ENCODE assay signal across 17 cellular contexts in genomic region chr1:153345187-153346066, GRCh38. TPM values are rescaled to one million over a fixed set of nuclear protein-coding genes. Genes with fewer than 3 reads are reported as not detected.
A peak's percentile ranks its signal among the peaks of the same experiment; 100 is the strongest.
DNase-seq lines count a peak whose midpoint lies in the region; ATAC-seq and TF ChIP-seq lines count a peak whose summit lies in the region.
"Had no signal": no experiment of that assay in that cellular context is flagged by ENCODE, and none has a peak within 500 bp of the region (broad histone marks: within the 10 kb centered on the region; RNA-seq: fewer than 3 reads in every experiment).

No MANE protein-coding gene starts in this region.

- H3K23me2 ChIP-seq in H9 (ENCODE audit: insufficient read length, low read depth, low read length, poor library complexity, severe bottlenecking): no peaks in the 10 kb centered on the region

- TF ChIP-seq POLR2A in NB4 (IDR thresholded peaks at IDR 0.05; ENCODE audit: extremely low read depth, insufficient read length): no peak

- no peaks in the 10 kb centered on the region for H4K20me1 ChIP-seq in H9 (ENCODE audit: control insufficient read depth, insufficient read depth, insufficient read length)

- no peak overlapping the region for H3T11ph ChIP-seq in H9 (ENCODE audit: low read length)

- no peak overlapping the region for H2BK15ac ChIP-seq in H9 (ENCODE audit: low read depth, low read length)

- H3K27me3 Mint-ChIP-seq in activated naive CD8-positive, alpha-beta T cell: peaks cover 7% of the 10 kb centered on the region
- H3K27me3 Mint-ChIP-seq in stimulated activated naive CD8-positive, alpha-beta T cell treated with anti-CD3 and anti-CD28 coated beads, Interleukin-15, amount 100 ng/mL, for 72 hours: peaks cover 79% of the 10 kb centered on the region
- H3K27me3 Mint-ChIP-seq in H9 (ENCODE audit: low read depth): peaks cover 32% of the 10 kb centered on the region

- H3K14ac ChIP-seq in H9 (ENCODE audit: insufficient read depth, low read length): no peak overlapping the region

- no peak overlapping the region for H3K27ac ChIP-seq in H9 (ENCODE audit: insufficient read length, low read depth, low read length)
- H3K27ac ChIP-seq: gastroesophageal sphincter, sigmoid colon, transverse colon had no signal

- no peak overlapping the region for H4K5ac ChIP-seq in H9 (ENCODE audit: insufficient read length, low read depth, low read length)

- no peak overlapping the region for H2AK5ac ChIP-seq in H9 (ENCODE audit: insufficient read length, low read length)

- no peaks in the 10 kb centered on the region for H3K79me2 ChIP-seq in H9 (ENCODE audit: insufficient read depth, low read length)

- H3K4me2 ChIP-seq in H9 (ENCODE audit: insufficient read depth, insufficient read length, low read length): no peak overlapping the region

- no peak overlapping the region for H4K8ac ChIP-seq in H9 (replicated peaks; ENCODE audit: insufficient read length, low read depth, low read length)

- H2BK5ac ChIP-seq in H9 (ENCODE audit: insufficient read length, low read length): no peak overlapping the region

- H3K9ac ChIP-seq in H9 (ENCODE audit: extremely low read depth, insufficient read length, low read length): no peak overlapping the region

- ATAC-seq in stimulated activated naive CD8-positive, alpha-beta T cell treated with anti-CD3 and anti-CD28 coated beads, Interleukin-15, amount 100 ng/mL, for 72 hours: peak; percentile 82
- ATAC-seq: gastroesophageal sphincter had no signal

- no peak overlapping the region for H3K4ac ChIP-seq in H9 (ENCODE audit: low read depth, low read length)

- no peak overlapping the region for H2BK20ac ChIP-seq in H9 (ENCODE audit: low read depth, low read length, poor library complexity, severe bottlenecking)

- H3K18ac ChIP-seq in H9 (ENCODE audit: insufficient read length, low read depth, low read length): no peak overlapping the region

- H3K79me1 ChIP-seq in H9 (ENCODE audit: insufficient read depth, low read depth, low read length, poor library complexity, severe bottlenecking): no peaks in the 10 kb centered on the region

- H3K4me3 ChIP-seq in NB4 (ENCODE audit: low read depth, low read length): no peak overlapping the region
- H3K4me3 ChIP-seq: gastroesophageal sphincter, sigmoid colon, transverse colon had no signal

- H3K36me3 Mint-ChIP-seq in activated naive CD8-positive, alpha-beta T cell: no peaks in the 10 kb centered on the region
- H3K36me3 Mint-ChIP-seq in H9 (ENCODE audit: insufficient read depth in 1 of 3, low read depth in 3 of 3): no peaks in the 10 kb centered on the region; a peak in 1 of 7 replicates
- H3K36me3 Mint-ChIP-seq: natural killer cell had no signal

- no peak overlapping the region for H2AFZ ChIP-seq in H9 (ENCODE audit: low read length)

- H4K91ac ChIP-seq in H9 (ENCODE audit: insufficient read length, low read depth, low read length): no peak overlapping the region

- WGBS in H9 (ENCODE audit: extremely low coverage, insufficient read length, low lambda C conversion rate): no CpG with 5 or more reads among the region's 14 CpGs

- no peak overlapping the region for H3K27ac Mint-ChIP-seq in activated naive CD8-positive, alpha-beta T cell
- H3K27ac Mint-ChIP-seq in stimulated activated naive CD8-positive, alpha-beta T cell treated with anti-CD3 and anti-CD28 coated beads, Interleukin-15, amount 100 ng/mL, for 72 hours: no peak overlapping the region
- H3K27ac Mint-ChIP-seq in H9: no peak overlapping the region; a peak in 1 of 7 replicates
- H3K27ac Mint-ChIP-seq: natural killer cell had no signal

- H3K23ac ChIP-seq in H9 (ENCODE audit: insufficient read length, low read depth, low read length): no peak overlapping the region

- peak overlapping the region; percentile 30 for H3K4me3 Mint-ChIP-seq in activated naive CD8-positive, alpha-beta T cell
- peak overlapping the region; percentile 45 to 52 for H3K4me3 Mint-ChIP-seq in stimulated activated naive CD8-positive, alpha-beta T cell treated with anti-CD3 and anti-CD28 coated beads, Interleukin-15, amount 100 ng/mL, for 72 hours
- H3K4me3 Mint-ChIP-seq in H9: no peak overlapping the region
- H3K4me3 Mint-ChIP-seq: natural killer cell had no signal

- no peaks in the 10 kb centered on the region for H3K27me3 ChIP-seq in H9 (ENCODE audit: insufficient read depth, low read length)

- H2BK120ac ChIP-seq in H9 (ENCODE audit: low read depth, low read length, poor library complexity, severe bottlenecking): no peak overlapping the region

- no peak overlapping the region for H3K56ac ChIP-seq in H9 (ENCODE audit: insufficient read length, low read depth, low read length)

- H3K9me3 Mint-ChIP-seq in activated naive CD8-positive, alpha-beta T cell (ENCODE audit: low read depth): no peaks in the 10 kb centered on the region
- H3K9me3 Mint-ChIP-seq in stimulated activated naive CD8-positive, alpha-beta T cell treated with anti-CD3 and anti-CD28 coated beads, Interleukin-15, amount 100 ng/mL, for 72 hours: no peaks in the 10 kb centered on the region
- H3K9me3 Mint-ChIP-seq in H9: no peaks in the 10 kb centered on the region
- H3K9me3 Mint-ChIP-seq: natural killer cell had no signal

- DNase-seq in activated CD8-positive, alpha-beta memory T cell treated with anti-CD3 and anti-CD28 coated beads for 24 hours: peak; percentile 55
- DNase-seq in activated CD8-positive, alpha-beta memory T cell treated with anti-CD3 and anti-CD28 coated beads, Interleukin-2, amount 50 U/mL, for 4 hours: no peak
- DNase-seq in NB4 (ENCODE audit: low read depth) (peak; percentile 39), H9 (no peak), NCI-H2171 (lab: John Stamatoyannopoulos, UW) (no peak)
- peak in 1 of 2 donors; percentile 30 for DNase-seq in stimulated activated naive CD8-positive, alpha-beta T cell treated with anti-CD3 and anti-CD28 coated beads, Interleukin-15, amount 100 ng/mL, for 72 hours
- DNase-seq in central memory CD4-positive, alpha-beta T cell: no peak
- DNase-seq: aorta; effector memory CD4-positive, alpha-beta T cell; EL; natural killer cell; sigmoid colon; transverse colon had no signal

- no peaks in the 10 kb centered on the region for H3K4me1 ChIP-seq in H9 (ENCODE audit: insufficient read depth, low read length)
- H3K4me1 ChIP-seq: gastroesophageal sphincter, sigmoid colon, transverse colon had no signal

- H3K4me1 Mint-ChIP-seq in activated naive CD8-positive, alpha-beta T cell (ENCODE audit: low read depth): peaks cover 50% of the 10 kb centered on the region
- peaks cover 52% of the 10 kb centered on the region for H3K4me1 Mint-ChIP-seq in stimulated activated naive CD8-positive, alpha-beta T cell treated with anti-CD3 and anti-CD28 coated beads, Interleukin-15, amount 100 ng/mL, for 72 hours
- H3K4me1 Mint-ChIP-seq in H9: peaks cover 0 to 5% of the 10 kb centered on the region in 2 experiments; a peak in 2 of 4 replicates

- H2BK12ac ChIP-seq in H9 (ENCODE audit: insufficient read length, low read depth, low read length): no peak overlapping the region

- no peaks in the 10 kb centered on the region for H3K9me3 ChIP-seq in H9 (ENCODE audit: control insufficient read depth, low read depth, low read length)
- H3K9me3 ChIP-seq: gastroesophageal sphincter, sigmoid colon, transverse colon had no signal

- TF ChIP-seq CTCF in NB4 (IDR thresholded peaks at IDR 0.05; ENCODE audit: low read depth, low read length) (no peak), H9 (conservative IDR thresholded peaks at IDR 0.05) (no peak)

RNA-seq across cellular contexts. Expression of gene PGLYRP4, which starts 3.2 kb away (rescaled TPM):
- not detected in 2 replicates for total RNA-seq in H9 (2021)
- total RNA-seq: activated CD8-positive, alpha-beta memory T cell treated with anti-CD3 and anti-CD28 coated beads for 36 hours; aorta; gastroesophageal sphincter; HT1080; natural killer cell; sigmoid colon; transverse colon had no signal

RNA-seq across cellular contexts. Expression of gene S100A9, which starts 12.2 kb away (rescaled TPM):
- total RNA-seq in H9 (2021): not detected in 2 replicates
- total RNA-seq: activated CD8-positive, alpha-beta memory T cell treated with anti-CD3 and anti-CD28 coated beads for 36 hours; HT1080 had no signal

RNA-seq across cellular contexts. Expression of gene S100A12, which starts 30.0 kb away (rescaled TPM):
- total RNA-seq in H9 (2021): not detected in 2 replicates
- total RNA-seq: activated CD8-positive, alpha-beta memory T cell treated with anti-CD3 and anti-CD28 coated beads for 36 hours; HT1080; sigmoid colon; transverse colon had no signal

RNA-seq across cellular contexts. Expression of gene PGLYRP3, which starts 32.7 kb away (rescaled TPM):
- not detected in 2 replicates for total RNA-seq in H9 (2021)
- total RNA-seq: activated CD8-positive, alpha-beta memory T cell treated with anti-CD3 and anti-CD28 coated beads for 36 hours; aorta; HT1080; natural killer cell; sigmoid colon; transverse colon had no signal

RNA-seq across cellular contexts. Expression of gene S100A8, which starts 45.4 kb away (rescaled TPM):
- not detected in 2 replicates for total RNA-seq in H9 (2021)
- total RNA-seq: activated CD8-positive, alpha-beta memory T cell treated with anti-CD3 and anti-CD28 coated beads for 36 hours; HT1080 had no signal

Comparison
In these comparisons a context has a peak if more than half of its experiments do, and no peak if none do; other contexts are left out.
1. DNase-seq: peak in activated CD8-positive, alpha-beta memory T cell treated with anti-CD3 and anti-CD28 coated beads for 24 hours (single experiment) and NB4 (single experiment); none in activated CD8-positive, alpha-beta memory T cell treated with anti-CD3 and anti-CD28 coated beads, Interleukin-2, amount 50 U/mL, for 4 hours (single experiment), H9 (single experiment), central memory CD4-positive, alpha-beta T cell (single experiment) and NCI-H2171 (single experiment).
2. H3K4me3 Mint-ChIP-seq: peak in activated naive CD8-positive, alpha-beta T cell (single experiment) and stimulated activated naive CD8-positive, alpha-beta T cell treated with anti-CD3 and anti-CD28 coated beads, Interleukin-15, amount 100 ng/mL, for 72 hours (2 of 2); none in H9 (0 of 2).